In the genomic region with DNA sequence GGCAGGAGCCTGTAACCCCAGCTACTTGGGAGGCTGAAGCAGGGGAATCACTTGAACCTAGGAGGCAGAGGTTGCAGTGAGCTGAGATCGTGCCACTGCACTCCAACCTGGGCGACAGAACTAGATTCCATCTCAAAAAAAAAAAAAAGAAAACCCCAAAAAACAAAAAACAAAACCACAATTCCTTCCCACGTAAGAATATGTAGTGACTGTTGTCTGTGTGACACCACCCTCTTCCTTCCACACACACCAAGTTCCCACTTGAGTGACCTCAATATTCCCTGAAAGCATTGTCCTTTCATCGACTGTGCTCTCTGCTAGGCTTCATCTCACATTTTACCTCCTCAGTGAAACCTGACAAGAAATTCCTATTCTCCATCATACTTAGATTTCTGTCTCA, we compare ENCODE assay signal across 1 cellular context.
TF ChIP-seq lines count a peak whose summit lies in the region.

No MANE protein-coding gene starts in this region.

TF ChIP-seq in K562, 482 proteins besides CTCF, POLR2A, EP300 and RAD21:
- TF ChIP-seq MYNN (IDR thresholded peaks at IDR 0.05) (no peak), MYNN (CRISPR knock-in tag; IDR thresholded peaks at IDR 0.05) (no peak), SIX5 (IDR thresholded peaks at IDR 0.05; ENCODE audit: borderline replicate concordance in 1 of 2, insufficient read depth in 1 of 2, low read depth in 1 of 2, low read length in 2 of 2) (no peak), ZNF23 (CRISPR knock-in tag; IDR thresholded peaks at IDR 0.05) (no peak), YBX1 (IDR thresholded peaks at IDR 0.05) (no peak), ZNF239 (CRISPR knock-in tag; IDR thresholded peaks at IDR 0.05) (no peak), TBL1XR1 (IDR thresholded peaks at IDR 0.05; ENCODE audit: low read length in 2 of 2) (no peak), GTF2A2 (tag; IDR thresholded peaks at IDR 0.05) (no peak), ZNF217 (CRISPR knock-in tag; IDR thresholded peaks at IDR 0.05) (no peak), SREBF2 (CRISPR knock-in tag; IDR thresholded peaks at IDR 0.05) (no peak), BRD9 (IDR thresholded peaks at IDR 0.05; ENCODE audit: low read depth, partially characterized antibody) (no peak), NCOA4 (IDR thresholded peaks at IDR 0.05; ENCODE audit: partially characterized antibody) (no peak), ZNF253 (CRISPR knock-in tag; conservative IDR thresholded peaks at IDR 0.05) (no peak), CBX3 (IDR thresholded peaks at IDR 0.05; ENCODE audit: borderline replicate concordance in 1 of 2, low read length in 2 of 2) (no peak), ZNF764 (CRISPR knock-in tag; IDR thresholded peaks at IDR 0.05; ENCODE audit: low read depth) (no peak)
- TF ChIP-seq, protein P1, sequence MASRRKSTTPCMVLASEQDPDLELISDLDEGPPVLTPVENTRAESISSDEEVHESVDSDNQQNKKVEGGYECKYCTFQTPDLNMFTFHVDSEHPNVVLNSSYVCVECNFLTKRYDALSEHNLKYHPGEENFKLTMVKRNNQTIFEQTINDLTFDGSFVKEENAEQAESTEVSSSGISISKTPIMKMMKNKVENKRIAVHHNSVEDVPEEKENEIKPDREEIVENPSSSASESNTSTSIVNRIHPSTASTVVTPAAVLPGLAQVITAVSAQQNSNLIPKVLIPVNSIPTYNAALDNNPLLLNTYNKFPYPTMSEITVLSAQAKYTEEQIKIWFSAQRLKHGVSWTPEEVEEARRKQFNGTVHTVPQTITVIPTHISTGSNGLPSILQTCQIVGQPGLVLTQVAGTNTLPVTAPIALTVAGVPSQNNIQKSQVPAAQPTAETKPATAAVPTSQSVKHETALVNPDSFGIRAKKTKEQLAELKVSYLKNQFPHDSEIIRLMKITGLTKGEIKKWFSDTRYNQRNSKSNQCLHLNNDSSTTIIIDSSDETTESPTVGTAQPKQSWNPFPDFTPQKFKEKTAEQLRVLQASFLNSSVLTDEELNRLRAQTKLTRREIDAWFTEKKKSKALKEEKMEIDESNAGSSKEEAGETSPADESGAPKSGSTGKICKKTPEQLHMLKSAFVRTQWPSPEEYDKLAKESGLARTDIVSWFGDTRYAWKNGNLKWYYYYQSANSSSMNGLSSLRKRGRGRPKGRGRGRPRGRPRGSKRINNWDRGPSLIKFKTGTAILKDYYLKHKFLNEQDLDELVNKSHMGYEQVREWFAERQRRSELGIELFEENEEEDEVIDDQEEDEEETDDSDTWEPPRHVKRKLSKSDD (conservative IDR thresholded peaks at IDR 0.05; ENCODE audit: low read length) = no peak
- TF ChIP-seq, protein P2, sequence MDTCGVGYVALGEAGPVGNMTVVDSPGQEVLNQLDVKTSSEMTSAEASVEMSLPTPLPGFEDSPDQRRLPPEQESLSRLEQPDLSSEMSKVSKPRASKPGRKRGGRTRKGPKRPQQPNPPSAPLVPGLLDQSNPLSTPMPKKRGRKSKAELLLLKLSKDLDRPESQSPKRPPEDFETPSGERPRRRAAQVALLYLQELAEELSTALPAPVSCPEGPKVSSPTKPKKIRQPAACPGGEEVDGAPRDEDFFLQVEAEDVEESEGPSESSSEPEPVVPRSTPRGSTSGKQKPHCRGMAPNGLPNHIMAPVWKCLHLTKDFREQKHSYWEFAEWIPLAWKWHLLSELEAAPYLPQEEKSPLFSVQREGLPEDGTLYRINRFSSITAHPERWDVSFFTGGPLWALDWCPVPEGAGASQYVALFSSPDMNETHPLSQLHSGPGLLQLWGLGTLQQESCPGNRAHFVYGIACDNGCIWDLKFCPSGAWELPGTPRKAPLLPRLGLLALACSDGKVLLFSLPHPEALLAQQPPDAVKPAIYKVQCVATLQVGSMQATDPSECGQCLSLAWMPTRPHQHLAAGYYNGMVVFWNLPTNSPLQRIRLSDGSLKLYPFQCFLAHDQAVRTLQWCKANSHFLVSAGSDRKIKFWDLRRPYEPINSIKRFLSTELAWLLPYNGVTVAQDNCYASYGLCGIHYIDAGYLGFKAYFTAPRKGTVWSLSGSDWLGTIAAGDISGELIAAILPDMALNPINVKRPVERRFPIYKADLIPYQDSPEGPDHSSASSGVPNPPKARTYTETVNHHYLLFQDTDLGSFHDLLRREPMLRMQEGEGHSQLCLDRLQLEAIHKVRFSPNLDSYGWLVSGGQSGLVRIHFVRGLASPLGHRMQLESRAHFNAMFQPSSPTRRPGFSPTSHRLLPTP (IDR thresholded peaks at IDR 0.05; ENCODE audit: borderline replicate concordance, extremely low read depth, insufficient read length) = no peak
- TF ChIP-seq, protein P3, sequence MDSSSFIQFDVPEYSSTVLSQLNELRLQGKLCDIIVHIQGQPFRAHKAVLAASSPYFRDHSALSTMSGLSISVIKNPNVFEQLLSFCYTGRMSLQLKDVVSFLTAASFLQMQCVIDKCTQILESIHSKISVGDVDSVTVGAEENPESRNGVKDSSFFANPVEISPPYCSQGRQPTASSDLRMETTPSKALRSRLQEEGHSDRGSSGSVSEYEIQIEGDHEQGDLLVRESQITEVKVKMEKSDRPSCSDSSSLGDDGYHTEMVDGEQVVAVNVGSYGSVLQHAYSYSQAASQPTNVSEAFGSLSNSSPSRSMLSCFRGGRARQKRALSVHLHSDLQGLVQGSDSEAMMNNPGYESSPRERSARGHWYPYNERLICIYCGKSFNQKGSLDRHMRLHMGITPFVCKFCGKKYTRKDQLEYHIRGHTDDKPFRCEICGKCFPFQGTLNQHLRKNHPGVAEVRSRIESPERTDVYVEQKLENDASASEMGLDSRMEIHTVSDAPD (CRISPR knock-in tag; IDR thresholded peaks at IDR 0.05) = no peak
